12 cellular contexts compared by ENCODE assay signal in genomic region chr10:113357688-113358306, GRCh38.
"Had no signal": no experiment of that assay in that cellular context is flagged by ENCODE, and none has a peak within 500 bp of the region (broad histone marks: within the 10 kb centered on the region; RNA-seq: fewer than 3 reads in every experiment).

No MANE protein-coding gene starts in this region.

- DNase-seq: activated naive CD4-positive, alpha-beta T cell treated with anti-CD3 and anti-CD28 coated beads, Interleukin-2, amount 50 U/mL, for 16 hours; cortex of kidney; effector memory CD4-positive, alpha-beta T cell; hippocampal formation; lower lobe of right lung; mucosa of descending colon; natural killer cell; stimulated activated CD4-positive, alpha-beta T cell treated with anti-CD3 and anti-CD28 coated beads, Interleukin-15, amount 100 ng/mL, for 24 hours; tibial artery had no signal

- ATAC-seq: activated CD4-positive, CD25-positive, alpha-beta regulatory T cell treated with anti-CD3 and anti-CD28 coated beads, Interleukin-2, amount 50 U/mL, for 24 hours; gastroesophageal sphincter; mucosa of descending colon; natural killer cell had no signal

- H3K4me3 ChIP-seq: gastroesophageal sphincter, lower lobe of right lung, mucosa of descending colon, tibial artery had no signal

- H3K9me3 ChIP-seq: gastroesophageal sphincter, lower lobe of right lung, mucosa of descending colon, tibial artery had no signal

- H3K4me1 ChIP-seq: gastroesophageal sphincter had no signal

- H3K27ac ChIP-seq: epithelial cell of prostate, gastroesophageal sphincter, lower lobe of right lung, tibial artery had no signal

- H3K36me3 ChIP-seq: gastroesophageal sphincter, lower lobe of right lung, tibial artery had no signal

- H3K27me3 ChIP-seq: gastroesophageal sphincter, tibial artery had no signal
